ENCODE assay signal across 15 cellular contexts in genomic region chr6:46022110-46022948, GRCh38.
"Had no signal": no experiment of that assay in that cellular context is flagged by ENCODE, and none has a peak within 500 bp of the region (broad histone marks: within the 10 kb centered on the region; RNA-seq: fewer than 3 reads in every experiment).

No MANE protein-coding gene starts in this region.

- H3K27ac Mint-ChIP-seq: activated CD4-positive, alpha-beta T cell treated with anti-CD3 and anti-CD28 coated beads, Interleukin-2, amount 10 ng/mL, durations not matched to agents 7 days and 5 days; activated naive CD8-positive, alpha-beta T cell treated with anti-CD3 and anti-CD28 coated beads, Interleukin-2, amount 10 ng/mL, durations not matched to agents 7 days and 5 days; memory B cell; natural killer cell treated with Interleukin-12 subunit alpha and Interleukin-12 subunit beta and Interleukin-15 and Interleukin-18, amount 100 ng/mL, for 72 hours had no signal

- H3K36me3 Mint-ChIP-seq: activated naive CD8-positive, alpha-beta T cell treated with anti-CD3 and anti-CD28 coated beads, Interleukin-2, amount 10 ng/mL, durations not matched to agents 7 days and 5 days; memory B cell; natural killer cell treated with Interleukin-12 subunit alpha and Interleukin-12 subunit beta and Interleukin-15 and Interleukin-18, amount 100 ng/mL, for 72 hours had no signal

- DNase-seq: activated CD4-positive, alpha-beta T cell treated with anti-CD3 and anti-CD28 coated beads, Interleukin-2, amount 10 ng/mL, durations not matched to agents 7 days and 5 days; activated CD8-positive, alpha-beta memory T cell treated with anti-CD3 and anti-CD28 coated beads, Interleukin-2, amount 50 U/mL, for 4 hours; activated effector memory CD4-positive, alpha-beta T cell treated with Interleukin-2 at 50 U/mL for 16 hours; activated naive CD8-positive, alpha-beta T cell treated with anti-CD3 and anti-CD28 coated beads, Interleukin-2, amount 10 ng/mL, durations not matched to agents 7 days and 5 days; aorta; gastrocnemius medialis; heart right ventricle; left lung; nucleus accumbens; small intestine; stomach had no signal

- H3K4me3 Mint-ChIP-seq: activated CD4-positive, alpha-beta T cell treated with anti-CD3 and anti-CD28 coated beads, Interleukin-2, amount 10 ng/mL, durations not matched to agents 7 days and 5 days; activated naive CD8-positive, alpha-beta T cell treated with anti-CD3 and anti-CD28 coated beads, Interleukin-2, amount 10 ng/mL, durations not matched to agents 7 days and 5 days; memory B cell; natural killer cell treated with Interleukin-12 subunit alpha and Interleukin-12 subunit beta and Interleukin-15 and Interleukin-18, amount 100 ng/mL, for 72 hours had no signal

- H3K4me3 ChIP-seq: gastrocnemius medialis, heart right ventricle, left lung, right atrium auricular region, stomach, thoracic aorta had no signal

- H3K9me3 Mint-ChIP-seq: activated CD4-positive, alpha-beta T cell treated with anti-CD3 and anti-CD28 coated beads, Interleukin-2, amount 10 ng/mL, durations not matched to agents 7 days and 5 days; natural killer cell treated with Interleukin-12 subunit alpha and Interleukin-12 subunit beta and Interleukin-15 and Interleukin-18, amount 100 ng/mL, for 72 hours had no signal

- H3K4me1 Mint-ChIP-seq: activated CD4-positive, alpha-beta T cell treated with anti-CD3 and anti-CD28 coated beads, Interleukin-2, amount 10 ng/mL, durations not matched to agents 7 days and 5 days; activated naive CD8-positive, alpha-beta T cell treated with anti-CD3 and anti-CD28 coated beads, Interleukin-2, amount 10 ng/mL, durations not matched to agents 7 days and 5 days had no signal

- ATAC-seq: gastrocnemius medialis, left lung had no signal
